ENCODE assay signal across 15 cellular contexts in the genomic region with DNA sequence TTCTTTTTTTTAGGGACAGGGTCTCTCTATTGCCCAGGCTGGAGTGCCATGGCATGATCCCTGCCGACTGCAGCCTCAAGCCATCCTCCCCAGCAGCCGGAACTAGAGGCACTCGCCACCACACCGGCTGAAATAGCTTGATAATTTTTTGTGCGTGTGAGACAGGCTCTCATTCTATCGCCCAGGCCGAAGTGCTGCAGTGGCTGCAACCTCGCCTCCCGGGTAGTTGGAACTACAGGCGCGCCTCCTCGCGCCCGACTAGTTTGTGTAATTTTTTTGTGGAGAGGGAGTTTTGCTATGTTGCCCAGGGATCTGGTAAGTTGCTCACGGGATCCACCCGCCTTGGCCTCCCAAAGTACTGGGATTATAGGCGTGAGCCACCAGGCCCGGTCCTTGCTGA. TPM values are rescaled to one million over a fixed set of nuclear protein-coding genes. Genes with fewer than 3 reads are reported as not detected.
DNase-seq lines count a peak whose midpoint lies in the region; ATAC-seq, FAIRE-seq and TF ChIP-seq lines count a peak whose summit lies in the region.
"Had no signal": no experiment of that assay in that cellular context is flagged by ENCODE, and none has a peak within 500 bp of the region (broad histone marks: within the 10 kb centered on the region; RNA-seq: fewer than 3 reads in every experiment).

No MANE protein-coding gene starts in this region.

- H3K4me3 Mint-ChIP-seq in activated naive CD8-positive, alpha-beta T cell treated with anti-CD3 and anti-CD28 coated beads, Interleukin-2, amount 50 U/mL, for 24 hours, result peak overlapping the region; percentile 96
- peak overlapping the region; percentile 32 to 52 for H3K4me3 Mint-ChIP-seq in stimulated activated naive B cell treated with anti-CD40 and anti-IgM and Interleukin-4, amounts not matched to agents 10 μg/mL and 1 μg/mL and 100 μg/mL, for 72 hours

- TF ChIP-seq POLR2A in HepG2 (IDR thresholded peaks at IDR 0.05; ENCODE audit: insufficient read depth in 1 of 2, low read depth in 2 of 2, low read length in 2 of 2) (no peak), right lobe of liver (IDR thresholded peaks at IDR 0.05) (no peak), tibial nerve (IDR thresholded peaks at IDR 0.05) (no peak)

- H3K9me3 Mint-ChIP-seq in activated naive CD8-positive, alpha-beta T cell treated with anti-CD3 and anti-CD28 coated beads, Interleukin-2, amount 50 U/mL, for 24 hours, result no peaks in the 10 kb centered on the region
- no peaks in the 10 kb centered on the region for H3K9me3 Mint-ChIP-seq in stimulated activated naive B cell treated with anti-CD40 and anti-IgM and Interleukin-4, amounts not matched to agents 10 μg/mL and 1 μg/mL and 100 μg/mL, for 72 hours
- H3K9me3 Mint-ChIP-seq: stimulated activated naive CD8-positive, alpha-beta T cell treated with anti-CD3 and anti-CD28 coated beads, Interleukin-15, amount 100 ng/mL, for 72 hours had no signal

- in situ Hi-C loops in HepG2 (cut with HindIII; ENCODE audit: extremely low pct_ligation_motif_present, low pct_unique_long_range_greater_than_20kb), result no loop called here

- no peak for TF ChIP-seq EP300 in HepG2 (IDR thresholded peaks at IDR 0.05; ENCODE audit: low read depth in 2 of 2, low read length in 2 of 2)
- TF ChIP-seq EP300 in HepG2 (CRISPR knock-in tag; IDR thresholded peaks at IDR 0.05; ENCODE audit: borderline replicate concordance), result no peak
- TF ChIP-seq EP300 in tibial nerve (IDR thresholded peaks at IDR 0.05), result no peak

- BruUV-seq in HepG2 (replicated peaks; lab: Mats Ljungman, UMichigan), result TSS peak; percentile 40

- H3K27ac ChIP-seq in HepG2 (ENCODE audit: extremely low read length, insufficient read depth, low read length) (no peak overlapping the region), right lobe of liver (no peak overlapping the region), tibial nerve (no peak overlapping the region)
- H3K27ac ChIP-seq: sigmoid colon had no signal

- peaks cover 48% of the 10 kb centered on the region for H3K4me1 Mint-ChIP-seq in activated naive CD8-positive, alpha-beta T cell treated with anti-CD3 and anti-CD28 coated beads, Interleukin-2, amount 50 U/mL, for 24 hours
- peaks cover 26 to 58% of the 10 kb centered on the region in 2 donors for H3K4me1 Mint-ChIP-seq in stimulated activated naive B cell treated with anti-CD40 and anti-IgM and Interleukin-4, amounts not matched to agents 10 μg/mL and 1 μg/mL and 100 μg/mL, for 72 hours

- H3K9ac ChIP-seq in HepG2 (ENCODE audit: insufficient read depth, low read depth, low read length), result no peak overlapping the region

- TF ChIP-seq CTCF in HepG2 (CRISPR knock-in tag; IDR thresholded peaks at IDR 0.05) (no peak), right lobe of liver (IDR thresholded peaks at IDR 0.05) (no peak), tibial nerve (IDR thresholded peaks at IDR 0.05) (no peak)

- no peaks in the 10 kb centered on the region for H3K9me3 ChIP-seq in HepG2 (ENCODE audit: low read length)
- no peaks in the 10 kb centered on the region for H3K9me3 ChIP-seq in right lobe of liver
- H3K9me3 ChIP-seq in tibial nerve, result no peaks in the 10 kb centered on the region
- H3K9me3 ChIP-seq: sigmoid colon had no signal

- CTCF ChIA-PET in HepG2 (lab: Yijun Ruan, JAX; ENCODE audit: low intra/inter-chr PET ratio, low total read pairs), result no interaction called here

- H3K27me3 ChIP-seq in HepG2 (ENCODE audit: control insufficient read depth in 1 of 2, insufficient read depth in 2 of 2, low read length in 2 of 2) (no peaks in the 10 kb centered on the region; a peak in 1 of 5 replicates), right lobe of liver (no peaks in the 10 kb centered on the region), tibial nerve (no peaks in the 10 kb centered on the region)
- H3K27me3 ChIP-seq: sigmoid colon had no signal

- peaks cover 47% of the 10 kb centered on the region for H3K79me2 ChIP-seq in HepG2 (ENCODE audit: insufficient read depth, low read length)

- no peak for TF ChIP-seq RAD21 in HepG2 (CRISPR knock-in tag; IDR thresholded peaks at IDR 0.05)

- H3K36me3 ChIP-seq in HepG2 (replicated peaks in 1 of 2; ENCODE audit: control insufficient read depth in 1 of 2, insufficient read depth in 2 of 2, low read length in 2 of 2) (peaks cover 9 to 39% of the 10 kb centered on the region in 2 experiments), right lobe of liver (peaks cover 0 to 13% (median 2%) of the 10 kb centered on the region in 4 donors), tibial nerve (peaks cover 0 to 54% (median 0%) of the 10 kb centered on the region in 3 donors)

- H4K20me1 ChIP-seq in HepG2 (ENCODE audit: insufficient read depth, low read length), result no peaks in the 10 kb centered on the region

- H3K4me3 ChIP-seq in HepG2 (replicated peaks in 1 of 3; ENCODE audit: insufficient read depth in 1 of 3, low read depth in 2 of 3, low read length in 3 of 3) (no peak overlapping the region), right lobe of liver (no peak overlapping the region), tibial nerve (no peak overlapping the region)
- H3K4me3 ChIP-seq: sigmoid colon had no signal

- no peak overlapping the region for H3K4me2 ChIP-seq in HepG2 (ENCODE audit: low read depth, low read length)

- 96% methylated on average over 18 of the region's 18 CpGs for WGBS in HepG2 (ENCODE audit: low lambda C conversion rate)
- WGBS in right lobe of liver (ENCODE audit: insufficient coverage, low coverage, low lambda C conversion rate, missing lambda C conversion rate), result 97% methylated on average over 8 of the region's 18 CpGs
- WGBS in tibial nerve, 2 donors, result 95 to 97% methylated on average over 18 of the region's 18 CpGs

- peaks cover 39% of the 10 kb centered on the region for H3K36me3 Mint-ChIP-seq in activated naive CD8-positive, alpha-beta T cell treated with anti-CD3 and anti-CD28 coated beads, Interleukin-2, amount 50 U/mL, for 24 hours (ENCODE audit: low read depth)
- peaks cover 32 to 46% of the 10 kb centered on the region in 2 donors for H3K36me3 Mint-ChIP-seq in stimulated activated naive B cell treated with anti-CD40 and anti-IgM and Interleukin-4, amounts not matched to agents 10 μg/mL and 1 μg/mL and 100 μg/mL, for 72 hours

- intact Hi-C loops in HepG2 (cut with micrococcal nuclease; ENCODE audit: unreplicated experiment), result no loop called here
- intact Hi-C loops in right lobe of liver (cut with DNase I), result no loop called here

- H3K27me3 Mint-ChIP-seq in activated naive CD8-positive, alpha-beta T cell treated with anti-CD3 and anti-CD28 coated beads, Interleukin-2, amount 50 U/mL, for 24 hours, result no peaks in the 10 kb centered on the region
- H3K27me3 Mint-ChIP-seq in stimulated activated naive B cell treated with anti-CD40 and anti-IgM and Interleukin-4, amounts not matched to agents 10 μg/mL and 1 μg/mL and 100 μg/mL, for 72 hours, result no peaks in the 10 kb centered on the region
- H3K27me3 Mint-ChIP-seq: stimulated activated naive CD8-positive, alpha-beta T cell treated with anti-CD3 and anti-CD28 coated beads, Interleukin-15, amount 100 ng/mL, for 72 hours had no signal

- POLR2A ChIA-PET in HepG2 (lab: Yijun Ruan, JAX), result no interaction called here

- ATAC-seq in HepG2 (no peak), right lobe of liver (no peak)
- no peak for ATAC-seq in activated naive CD8-positive, alpha-beta T cell treated with anti-CD3 and anti-CD28 coated beads, Interleukin-2, amount 50 U/mL, for 24 hours
- no peak for ATAC-seq in stimulated activated naive B cell treated with anti-CD40 and anti-IgM and Interleukin-4, amounts not matched to agents 10 μg/mL and 1 μg/mL and 100 μg/mL, for 72 hours (replicated peaks)
- ATAC-seq: left ventricle myocardium superior; stimulated activated naive CD8-positive, alpha-beta T cell treated with anti-CD3 and anti-CD28 coated beads, Interleukin-15, amount 100 ng/mL, for 72 hours had no signal

- DNase-seq in HepG2 (ENCODE audit: low spot score) (no peak), right lobe of liver (no peak), tibial nerve (ENCODE audit: low spot score in 2 of 2) (no peak), SKM-1 treated with dmso at 0.1 percent for 144 hours (lab: John Stamatoyannopoulos, UW; ENCODE audit: unreplicated experiment) (no peak)
- no peak for DNase-seq in activated naive CD8-positive, alpha-beta T cell treated with anti-CD3 and anti-CD28 coated beads, Interleukin-2, amount 50 U/mL, for 24 hours
- DNase-seq in stimulated activated naive B cell treated with anti-CD40 and anti-IgM and Interleukin-4, amounts not matched to agents 10 μg/mL and 1 μg/mL and 100 μg/mL, for 72 hours, result no peak
- DNase-seq: cortex of kidney; hippocampal formation; left ventricle myocardium superior; NCI-H1092 treated with DMSO at 0.1 percent for 48 hours; OCI-M1; sigmoid colon; stimulated activated CD4-positive, alpha-beta T cell treated with anti-CD3 and anti-CD28 coated beads, Interleukin-4, amount 100 ng/mL, for 4 hours; stimulated activated naive CD8-positive, alpha-beta T cell treated with anti-CD3 and anti-CD28 coated beads, Interleukin-15, amount 100 ng/mL, for 72 hours had no signal

- no peak overlapping the region for H2AFZ ChIP-seq in HepG2 (ENCODE audit: low read length)

- H3K4me1 ChIP-seq in HepG2 (ENCODE audit: insufficient read depth, low read length) (peaks cover 19% of the 10 kb centered on the region), right lobe of liver (peaks cover 0 to 23% (median 12%) of the 10 kb centered on the region in 4 donors), tibial nerve (peaks cover 7 to 37% (median 14%) of the 10 kb centered on the region in 4 donors)

- no peak for FAIRE-seq in HepG2 (lab: Jason Lieb, UNC)
- FAIRE-seq: GM12891 had no signal

- no peak overlapping the region for H3K27ac Mint-ChIP-seq in activated naive CD8-positive, alpha-beta T cell treated with anti-CD3 and anti-CD28 coated beads, Interleukin-2, amount 50 U/mL, for 24 hours
- H3K27ac Mint-ChIP-seq in stimulated activated naive B cell treated with anti-CD40 and anti-IgM and Interleukin-4, amounts not matched to agents 10 μg/mL and 1 μg/mL and 100 μg/mL, for 72 hours, result peak overlapping the region; percentile 65
- H3K27ac Mint-ChIP-seq: stimulated activated naive CD8-positive, alpha-beta T cell treated with anti-CD3 and anti-CD28 coated beads, Interleukin-15, amount 100 ng/mL, for 72 hours had no signal

RNA-seq across cellular contexts. Expression of gene BUD23, which starts 1.9 kb away (rescaled TPM):
- total RNA-seq in HepG2 (2016; rRNA removed; fragmentation: Illumina TruSeq; extraction: Trizol), result 37.5 and 47.5 TPM in 2 replicates
- 25.0 and 27.0 TPM in 2 replicates for total RNA-seq in HepG2 (2016; cell fraction: cytosol; rRNA removed; fragmentation: Illumina TruSeq; extraction: Trizol; ENCODE audit: low read depth)
- 37.7 and 52.7 TPM in 2 replicates for total RNA-seq in HepG2 (2016; cell fraction: insoluble cytoplasmic fraction; rRNA removed; fragmentation: Illumina TruSeq; extraction: Trizol)
- 22.7 and 27.6 TPM in 2 replicates for total RNA-seq in HepG2 (2016; cell fraction: membrane; rRNA removed; fragmentation: Illumina TruSeq; extraction: Trizol)
- total RNA-seq in HepG2 (2016; cell fraction: nucleus; rRNA removed; fragmentation: Illumina TruSeq; extraction: Trizol), result 36.5 and 38.0 TPM in 2 replicates
- 50.3 and 54.5 TPM in 2 replicates for polyA plus RNA-seq in HepG2 (2011; rRNA removed)
- polyA plus RNA-seq in HepG2 (2011; cell fraction: cytosol; rRNA removed), result 57.5 and 59.3 TPM in 2 replicates
- polyA plus RNA-seq in HepG2 (2011; cell fraction: nucleus; rRNA removed), result 61.1 and 71.4 TPM in 2 replicates
- polyA plus RNA-seq in HepG2 (2012), result 39.8 and 49.3 TPM in 2 replicates
- 23.2 and 24.2 TPM in 2 replicates for polyA plus RNA-seq in HepG2 (2016; cell fraction: cytosol; fragmentation: Illumina TruSeq; extraction: Trizol; ENCODE audit: low read depth)
- 54.9 and 56.3 TPM in 2 replicates for polyA plus RNA-seq in HepG2 (2016; cell fraction: insoluble cytoplasmic fraction; fragmentation: Illumina TruSeq; extraction: Trizol; ENCODE audit: low read depth)
- 27.2 and 30.8 TPM in 2 replicates for polyA plus RNA-seq in HepG2 (2016; cell fraction: membrane; fragmentation: Illumina TruSeq; extraction: Trizol; ENCODE audit: low read depth)
- polyA plus RNA-seq in HepG2 (2016; cell fraction: nucleus; fragmentation: Illumina TruSeq; extraction: Trizol; ENCODE audit: insufficient read depth, low read depth), result 97.8 and 98.1 TPM in 2 replicates
- polyA minus RNA-seq in HepG2 (2011; rRNA and poly(A)+ RNA removed; ENCODE audit: low replicate concordance), result 20.0 and 77.8 TPM in 2 replicates
- polyA minus RNA-seq in HepG2 (2011; cell fraction: cytosol; rRNA and poly(A)+ RNA removed), result 9.4 and 16.6 TPM in 2 replicates
- polyA minus RNA-seq in HepG2 (2011; cell fraction: nucleus; rRNA and poly(A)+ RNA removed), result 14.7 and 15.2 TPM in 2 replicates
- 10 to 100 TPM; 24.1 to 35.0 (median 29.2) TPM for total RNA-seq in right lobe of liver
- total RNA-seq in tibial nerve, result 10 to 100 TPM; 22.5 to 50.6 (median 39.3) TPM

RNA-seq across cellular contexts. Expression of gene DNAJC30, which starts 2.1 kb away (rescaled TPM):
- 3.0 and 3.3 TPM in 2 replicates for total RNA-seq in HepG2 (2016; rRNA removed; fragmentation: Illumina TruSeq; extraction: Trizol)
- total RNA-seq in HepG2 (2016; cell fraction: cytosol; rRNA removed; fragmentation: Illumina TruSeq; extraction: Trizol; ENCODE audit: low read depth), result 1.3 TPM in 2 replicates
- 2.7 and 3.2 TPM in 2 replicates for total RNA-seq in HepG2 (2016; cell fraction: insoluble cytoplasmic fraction; rRNA removed; fragmentation: Illumina TruSeq; extraction: Trizol)
- 2.5 and 2.7 TPM in 2 replicates for total RNA-seq in HepG2 (2016; cell fraction: membrane; rRNA removed; fragmentation: Illumina TruSeq; extraction: Trizol)
- 2.6 and 2.8 TPM in 2 replicates for total RNA-seq in HepG2 (2016; cell fraction: nucleus; rRNA removed; fragmentation: Illumina TruSeq; extraction: Trizol)
- polyA plus RNA-seq in HepG2 (2011; rRNA removed), result 3.5 and 3.8 TPM in 2 replicates
- polyA plus RNA-seq in HepG2 (2011; cell fraction: cytosol; rRNA removed), result 3.7 and 5.6 TPM in 2 replicates
- polyA plus RNA-seq in HepG2 (2011; cell fraction: nucleus; rRNA removed), result 3.5 and 4.4 TPM in 2 replicates
- polyA plus RNA-seq in HepG2 (2012), result 2.0 and 4.5 TPM in 2 replicates
- polyA plus RNA-seq in HepG2 (2016; cell fraction: cytosol; fragmentation: Illumina TruSeq; extraction: Trizol; ENCODE audit: low read depth), result 1.9 and 2.1 TPM in 2 replicates
- 7.7 and 7.8 TPM in 2 replicates for polyA plus RNA-seq in HepG2 (2016; cell fraction: insoluble cytoplasmic fraction; fragmentation: Illumina TruSeq; extraction: Trizol; ENCODE audit: low read depth)
- 3.1 and 3.6 TPM in 2 replicates for polyA plus RNA-seq in HepG2 (2016; cell fraction: membrane; fragmentation: Illumina TruSeq; extraction: Trizol; ENCODE audit: low read depth)
- polyA plus RNA-seq in HepG2 (2016; cell fraction: nucleus; fragmentation: Illumina TruSeq; extraction: Trizol; ENCODE audit: insufficient read depth, low read depth), result 5.6 and 6.4 TPM in 2 replicates
- polyA minus RNA-seq in HepG2 (2011; rRNA and poly(A)+ RNA removed; ENCODE audit: low replicate concordance), result 8.4 and 10.1 TPM in 2 replicates
- 2.0 and 3.3 TPM in 2 replicates for polyA minus RNA-seq in HepG2 (2011; cell fraction: cytosol; rRNA and poly(A)+ RNA removed)
- polyA minus RNA-seq in HepG2 (2011; cell fraction: nucleus; rRNA and poly(A)+ RNA removed), result 7.7 and 9.3 TPM in 2 replicates
- total RNA-seq in right lobe of liver, result 1 to 10 TPM; 5.4 to 8.8 (median 7.0) TPM
- total RNA-seq in tibial nerve, result 1 to 10 TPM; 2.7 to 8.4 (median 6.3) TPM

RNA-seq across cellular contexts. Expression of gene VPS37D, which starts 17.7 kb away (rescaled TPM):
- total RNA-seq in HepG2 (2016; rRNA removed; fragmentation: Illumina TruSeq; extraction: Trizol) (4.9 and 6.3 TPM in 2 replicates), right lobe of liver (1 to 10 TPM; 1.2 to 3.0 (median 2.2) TPM), tibial nerve (1 to 10 TPM; 1.1 to 4.2 (median 3.4) TPM)
- total RNA-seq in HepG2 (2016; cell fraction: cytosol; rRNA removed; fragmentation: Illumina TruSeq; extraction: Trizol; ENCODE audit: low read depth), result 7.4 and 7.8 TPM in 2 replicates
- total RNA-seq in HepG2 (2016; cell fraction: insoluble cytoplasmic fraction; rRNA removed; fragmentation: Illumina TruSeq; extraction: Trizol), result 5.1 and 6.3 TPM in 2 replicates
- 11.3 and 11.5 TPM in 2 replicates for total RNA-seq in HepG2 (2016; cell fraction: membrane; rRNA removed; fragmentation: Illumina TruSeq; extraction: Trizol)
- 3.3 and 3.9 TPM in 2 replicates for total RNA-seq in HepG2 (2016; cell fraction: nucleus; rRNA removed; fragmentation: Illumina TruSeq; extraction: Trizol)
- polyA plus RNA-seq in HepG2 (2011; rRNA removed), result 3.8 and 5.7 TPM in 2 replicates
- polyA plus RNA-seq in HepG2 (2011; cell fraction: cytosol; rRNA removed), result 3.8 and 5.1 TPM in 2 replicates
- 11.9 and 15.2 TPM in 2 replicates for polyA plus RNA-seq in HepG2 (2011; cell fraction: nucleus; rRNA removed)
- 5.1 and 5.6 TPM in 2 replicates for polyA plus RNA-seq in HepG2 (2012)
- polyA plus RNA-seq in HepG2 (2016; cell fraction: cytosol; fragmentation: Illumina TruSeq; extraction: Trizol; ENCODE audit: low read depth), result 5.8 and 6.7 TPM in 2 replicates
- 4.4 and 4.5 TPM in 2 replicates for polyA plus RNA-seq in HepG2 (2016; cell fraction: insoluble cytoplasmic fraction; fragmentation: Illumina TruSeq; extraction: Trizol; ENCODE audit: low read depth)
- polyA plus RNA-seq in HepG2 (2016; cell fraction: membrane; fragmentation: Illumina TruSeq; extraction: Trizol; ENCODE audit: low read depth), result 7.2 and 7.6 TPM in 2 replicates
- polyA plus RNA-seq in HepG2 (2016; cell fraction: nucleus; fragmentation: Illumina TruSeq; extraction: Trizol; ENCODE audit: insufficient read depth, low read depth), result 8.1 and 8.8 TPM in 2 replicates
- 0.37 and 3.2 TPM in 2 replicates for polyA minus RNA-seq in HepG2 (2011; rRNA and poly(A)+ RNA removed; ENCODE audit: low replicate concordance)
- 2.4 and 2.6 TPM in 2 replicates for polyA minus RNA-seq in HepG2 (2011; cell fraction: cytosol; rRNA and poly(A)+ RNA removed)
- polyA minus RNA-seq in HepG2 (2011; cell fraction: nucleus; rRNA and poly(A)+ RNA removed), result 0.90 and 1.5 TPM in 2 replicates

RNA-seq across cellular contexts. Expression of gene STX1A, which starts 34.2 kb away (rescaled TPM):
- total RNA-seq in HepG2 (2016; rRNA removed; fragmentation: Illumina TruSeq; extraction: Trizol) (2.9 and 6.1 TPM in 2 replicates), right lobe of liver (1 to 10 TPM; 1.4 to 2.8 (median 1.9) TPM), tibial nerve (10 to 100 TPM in 2 of 4 donors, 1 to 10 TPM in 2; 3.9 to 19.4 (median 10.8) TPM)
- 1.3 and 1.8 TPM in 2 replicates for total RNA-seq in HepG2 (2016; cell fraction: cytosol; rRNA removed; fragmentation: Illumina TruSeq; extraction: Trizol; ENCODE audit: low read depth)
- total RNA-seq in HepG2 (2016; cell fraction: insoluble cytoplasmic fraction; rRNA removed; fragmentation: Illumina TruSeq; extraction: Trizol), result 3.3 and 5.7 TPM in 2 replicates
- 2.4 and 4.1 TPM in 2 replicates for total RNA-seq in HepG2 (2016; cell fraction: membrane; rRNA removed; fragmentation: Illumina TruSeq; extraction: Trizol)
- total RNA-seq in HepG2 (2016; cell fraction: nucleus; rRNA removed; fragmentation: Illumina TruSeq; extraction: Trizol), result 6.6 and 10.3 TPM in 2 replicates
- polyA plus RNA-seq in HepG2 (2011; rRNA removed), result 12.2 and 14.8 TPM in 2 replicates
- 5.3 and 6.0 TPM in 2 replicates for polyA plus RNA-seq in HepG2 (2011; cell fraction: cytosol; rRNA removed)
- 75.2 and 75.4 TPM in 2 replicates for polyA plus RNA-seq in HepG2 (2011; cell fraction: nucleus; rRNA removed)
- polyA plus RNA-seq in HepG2 (2012), result 8.5 and 18.8 TPM in 2 replicates
- polyA plus RNA-seq in HepG2 (2016; cell fraction: cytosol; fragmentation: Illumina TruSeq; extraction: Trizol; ENCODE audit: low read depth), result 0.94 and 1.4 TPM in 2 replicates
- 3.1 and 4.5 TPM in 2 replicates for polyA plus RNA-seq in HepG2 (2016; cell fraction: insoluble cytoplasmic fraction; fragmentation: Illumina TruSeq; extraction: Trizol; ENCODE audit: low read depth)
- polyA plus RNA-seq in HepG2 (2016; cell fraction: membrane; fragmentation: Illumina TruSeq; extraction: Trizol; ENCODE audit: low read depth), result 2.3 and 2.5 TPM in 2 replicates
- polyA plus RNA-seq in HepG2 (2016; cell fraction: nucleus; fragmentation: Illumina TruSeq; extraction: Trizol; ENCODE audit: insufficient read depth, low read depth), result 26.8 and 37.4 TPM in 2 replicates
- polyA minus RNA-seq in HepG2 (2011; rRNA and poly(A)+ RNA removed; ENCODE audit: low replicate concordance), result 5.2 and 10.7 TPM in 2 replicates
- polyA minus RNA-seq in HepG2 (2011; cell fraction: cytosol; rRNA and poly(A)+ RNA removed), result 1.7 and 3.1 TPM in 2 replicates
- polyA minus RNA-seq in HepG2 (2011; cell fraction: nucleus; rRNA and poly(A)+ RNA removed), result 12.8 and 13.4 TPM in 2 replicates

RNA-seq across cellular contexts. Expression of gene ABHD11, which starts 53.3 kb away (rescaled TPM):
- total RNA-seq in HepG2 (2016; rRNA removed; fragmentation: Illumina TruSeq; extraction: Trizol) (6.4 and 7.0 TPM in 2 replicates), right lobe of liver (1 to 10 TPM; 5.6 to 8.4 (median 7.0) TPM), tibial nerve (10 to 100 TPM in 2 of 4 donors, 1 to 10 TPM in 2; 7.5 to 19.2 (median 10.9) TPM)
- total RNA-seq in HepG2 (2016; cell fraction: cytosol; rRNA removed; fragmentation: Illumina TruSeq; extraction: Trizol; ENCODE audit: low read depth), result 2.5 and 2.8 TPM in 2 replicates
- total RNA-seq in HepG2 (2016; cell fraction: insoluble cytoplasmic fraction; rRNA removed; fragmentation: Illumina TruSeq; extraction: Trizol), result 6.2 and 6.4 TPM in 2 replicates
- 3.3 and 3.6 TPM in 2 replicates for total RNA-seq in HepG2 (2016; cell fraction: membrane; rRNA removed; fragmentation: Illumina TruSeq; extraction: Trizol)
- total RNA-seq in HepG2 (2016; cell fraction: nucleus; rRNA removed; fragmentation: Illumina TruSeq; extraction: Trizol), result 4.1 and 4.7 TPM in 2 replicates
- polyA plus RNA-seq in HepG2 (2011; rRNA removed), result 7.1 and 8.1 TPM in 2 replicates
- 3.7 and 7.1 TPM in 2 replicates for polyA plus RNA-seq in HepG2 (2011; cell fraction: cytosol; rRNA removed)
- polyA plus RNA-seq in HepG2 (2011; cell fraction: nucleus; rRNA removed), result 10.5 and 11.1 TPM in 2 replicates
- 2.0 and 3.1 TPM in 2 replicates for polyA plus RNA-seq in HepG2 (2012)
- 1.7 and 1.9 TPM in 2 replicates for polyA plus RNA-seq in HepG2 (2016; cell fraction: cytosol; fragmentation: Illumina TruSeq; extraction: Trizol; ENCODE audit: low read depth)
- 7.3 and 7.9 TPM in 2 replicates for polyA plus RNA-seq in HepG2 (2016; cell fraction: insoluble cytoplasmic fraction; fragmentation: Illumina TruSeq; extraction: Trizol; ENCODE audit: low read depth)
- polyA plus RNA-seq in HepG2 (2016; cell fraction: membrane; fragmentation: Illumina TruSeq; extraction: Trizol; ENCODE audit: low read depth), result 1.8 and 2.3 TPM in 2 replicates
- polyA plus RNA-seq in HepG2 (2016; cell fraction: nucleus; fragmentation: Illumina TruSeq; extraction: Trizol; ENCODE audit: insufficient read depth, low read depth), result 8.1 and 14.0 TPM in 2 replicates
- polyA minus RNA-seq in HepG2 (2011; rRNA and poly(A)+ RNA removed; ENCODE audit: low replicate concordance), result 8.6 and 26.6 TPM in 2 replicates
- polyA minus RNA-seq in HepG2 (2011; cell fraction: cytosol; rRNA and poly(A)+ RNA removed), result 0.89 and 2.6 TPM in 2 replicates
- polyA minus RNA-seq in HepG2 (2011; cell fraction: nucleus; rRNA and poly(A)+ RNA removed), result 6.2 and 11.3 TPM in 2 replicates
